1 cellular context compared by ENCODE assay signal in the genomic region with DNA sequence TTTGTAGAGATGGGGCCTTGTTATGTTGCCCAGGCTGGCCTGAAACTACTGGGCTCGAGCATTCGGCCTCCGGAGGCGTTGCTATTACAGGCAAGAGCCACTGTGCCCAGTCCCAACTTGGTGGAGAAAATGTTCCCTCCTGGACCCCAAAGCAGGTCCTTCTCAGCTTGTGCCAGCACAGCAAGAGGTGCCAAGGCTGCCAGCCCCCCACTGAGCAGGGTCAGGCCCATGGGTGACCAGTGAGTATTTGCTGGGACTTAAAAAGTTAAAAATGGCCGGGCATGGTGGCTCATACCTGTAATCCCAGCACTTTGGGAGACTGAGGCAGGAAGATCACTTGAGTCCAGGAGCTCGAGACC.
TF ChIP-seq lines count a peak whose summit lies in the region.

No MANE protein-coding gene starts in this region.

TF ChIP-seq in HCT116, 20 proteins besides CTCF, POLR2A, EP300 and RAD21:
- TF ChIP-seq, protein P1, sequence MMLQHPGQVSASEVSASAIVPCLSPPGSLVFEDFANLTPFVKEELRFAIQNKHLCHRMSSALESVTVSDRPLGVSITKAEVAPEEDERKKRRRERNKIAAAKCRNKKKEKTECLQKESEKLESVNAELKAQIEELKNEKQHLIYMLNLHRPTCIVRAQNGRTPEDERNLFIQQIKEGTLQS (IDR thresholded peaks at IDR 0.05): no peak
- TF ChIP-seq SP1 (IDR thresholded peaks at IDR 0.05; ENCODE audit: low read depth): no peak
- TF ChIP-seq, protein P2, sequence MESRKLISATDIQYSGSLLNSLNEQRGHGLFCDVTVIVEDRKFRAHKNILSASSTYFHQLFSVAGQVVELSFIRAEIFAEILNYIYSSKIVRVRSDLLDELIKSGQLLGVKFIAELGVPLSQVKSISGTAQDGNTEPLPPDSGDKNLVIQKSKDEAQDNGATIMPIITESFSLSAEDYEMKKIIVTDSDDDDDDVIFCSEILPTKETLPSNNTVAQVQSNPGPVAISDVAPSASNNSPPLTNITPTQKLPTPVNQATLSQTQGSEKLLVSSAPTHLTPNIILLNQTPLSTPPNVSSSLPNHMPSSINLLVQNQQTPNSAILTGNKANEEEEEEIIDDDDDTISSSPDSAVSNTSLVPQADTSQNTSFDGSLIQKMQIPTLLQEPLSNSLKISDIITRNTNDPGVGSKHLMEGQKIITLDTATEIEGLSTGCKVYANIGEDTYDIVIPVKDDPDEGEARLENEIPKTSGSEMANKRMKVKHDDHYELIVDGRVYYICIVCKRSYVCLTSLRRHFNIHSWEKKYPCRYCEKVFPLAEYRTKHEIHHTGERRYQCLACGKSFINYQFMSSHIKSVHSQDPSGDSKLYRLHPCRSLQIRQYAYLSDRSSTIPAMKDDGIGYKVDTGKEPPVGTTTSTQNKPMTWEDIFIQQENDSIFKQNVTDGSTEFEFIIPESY (IDR thresholded peaks at IDR 0.05; ENCODE audit: extremely low read depth, insufficient replicate concordance, low read length): no peak
- TF ChIP-seq CBX3 (IDR thresholded peaks at IDR 0.05; ENCODE audit: low read depth): no peak
- no peak for TF ChIP-seq JUND (IDR thresholded peaks at IDR 0.05)
- no peak for TF ChIP-seq ZNF274 (IDR thresholded peaks at IDR 0.05; ENCODE audit: low read depth, low read length)
- no peak for TF ChIP-seq ELF1 (IDR thresholded peaks at IDR 0.05; ENCODE audit: borderline replicate concordance, low read depth)
- TF ChIP-seq ZFX (IDR thresholded peaks at IDR 0.05): no peak
- no peak for TF ChIP-seq EGR1 (IDR thresholded peaks at IDR 0.05; ENCODE audit: low read depth)
- no peak for TF ChIP-seq SRF (IDR thresholded peaks at IDR 0.05; ENCODE audit: low read depth)
- no peak for TF ChIP-seq TCF7L2 (IDR thresholded peaks at IDR 0.05; ENCODE audit: borderline replicate concordance, extremely low read depth, insufficient read depth, insufficient read length)
- TF ChIP-seq, protein P3, sequence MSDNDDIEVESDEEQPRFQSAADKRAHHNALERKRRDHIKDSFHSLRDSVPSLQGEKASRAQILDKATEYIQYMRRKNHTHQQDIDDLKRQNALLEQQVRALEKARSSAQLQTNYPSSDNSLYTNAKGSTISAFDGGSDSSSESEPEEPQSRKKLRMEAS (IDR thresholded peaks at IDR 0.05): no peak
- no peak for TF ChIP-seq FOSL1 (IDR thresholded peaks at IDR 0.05; ENCODE audit: low read depth)
- no peak for TF ChIP-seq SIN3A (IDR thresholded peaks at IDR 0.05; ENCODE audit: low read depth)
- TF ChIP-seq CEBPB (IDR thresholded peaks at IDR 0.05; ENCODE audit: low read depth): no peak
- TF ChIP-seq YY1 (IDR thresholded peaks at IDR 0.05; ENCODE audit: extremely low read depth, insufficient replicate concordance, low read depth, low read length): no peak
- no peak for TF ChIP-seq REST (IDR thresholded peaks at IDR 0.05; ENCODE audit: low read depth)
